1 cellular context compared by ENCODE assay signal in genomic region chr7:2269054-2269453, GRCh38.
TF ChIP-seq lines count a peak whose summit lies in the region.
"Not testable (repeated sequence)": the region's sequence is repeated elsewhere in the genome, so short reads cannot be mapped to it uniquely, and the experiment has no call there.

No MANE protein-coding gene starts in this region.

TF ChIP-seq in HepG2, 621 proteins besides CTCF, POLR2A, EP300 and RAD21:
- not testable (repeated sequence) for TF ChIP-seq SOX13, SOX6, FOXP1, FOXA1 (IDR thresholded peaks at IDR 0.05)
- TF ChIP-seq SOX13 (CRISPR knock-in tag; conservative IDR thresholded peaks at IDR 0.05 in 1 of 2, IDR thresholded peaks at IDR 0.05 in 1 of 2), result peak in 1 of 2 experiments; percentile 79; a peak in 2 of 4 replicates
- TF ChIP-seq, protein P1, sequence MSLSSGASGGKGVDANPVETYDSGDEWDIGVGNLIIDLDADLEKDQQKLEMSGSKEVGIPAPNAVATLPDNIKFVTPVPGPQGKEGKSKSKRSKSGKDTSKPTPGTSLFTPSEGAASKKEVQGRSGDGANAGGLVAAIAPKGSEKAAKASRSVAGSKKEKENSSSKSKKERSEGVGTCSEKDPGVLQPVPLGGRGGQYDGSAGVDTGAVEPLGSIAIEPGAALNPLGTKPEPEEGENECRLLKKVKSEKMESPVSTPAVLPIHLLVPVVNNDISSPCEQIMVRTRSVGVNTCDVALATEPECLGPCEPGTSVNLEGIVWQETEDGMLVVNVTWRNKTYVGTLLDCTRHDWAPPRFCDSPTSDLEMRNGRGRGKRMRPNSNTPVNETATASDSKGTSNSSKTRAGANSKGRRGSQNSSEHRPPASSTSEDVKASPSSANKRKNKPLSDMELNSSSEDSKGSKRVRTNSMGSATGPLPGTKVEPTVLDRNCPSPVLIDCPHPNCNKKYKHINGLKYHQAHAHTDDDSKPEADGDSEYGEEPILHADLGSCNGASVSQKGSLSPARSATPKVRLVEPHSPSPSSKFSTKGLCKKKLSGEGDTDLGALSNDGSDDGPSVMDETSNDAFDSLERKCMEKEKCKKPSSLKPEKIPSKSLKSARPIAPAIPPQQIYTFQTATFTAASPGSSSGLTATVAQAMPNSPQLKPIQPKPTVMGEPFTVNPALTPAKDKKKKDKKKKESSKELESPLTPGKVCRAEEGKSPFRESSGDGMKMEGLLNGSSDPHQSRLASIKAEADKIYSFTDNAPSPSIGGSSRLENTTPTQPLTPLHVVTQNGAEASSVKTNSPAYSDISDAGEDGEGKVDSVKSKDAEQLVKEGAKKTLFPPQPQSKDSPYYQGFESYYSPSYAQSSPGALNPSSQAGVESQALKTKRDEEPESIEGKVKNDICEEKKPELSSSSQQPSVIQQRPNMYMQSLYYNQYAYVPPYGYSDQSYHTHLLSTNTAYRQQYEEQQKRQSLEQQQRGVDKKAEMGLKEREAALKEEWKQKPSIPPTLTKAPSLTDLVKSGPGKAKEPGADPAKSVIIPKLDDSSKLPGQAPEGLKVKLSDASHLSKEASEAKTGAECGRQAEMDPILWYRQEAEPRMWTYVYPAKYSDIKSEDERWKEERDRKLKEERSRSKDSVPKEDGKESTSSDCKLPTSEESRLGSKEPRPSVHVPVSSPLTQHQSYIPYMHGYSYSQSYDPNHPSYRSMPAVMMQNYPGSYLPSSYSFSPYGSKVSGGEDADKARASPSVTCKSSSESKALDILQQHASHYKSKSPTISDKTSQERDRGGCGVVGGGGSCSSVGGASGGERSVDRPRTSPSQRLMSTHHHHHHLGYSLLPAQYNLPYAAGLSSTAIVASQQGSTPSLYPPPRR (CRISPR knock-in tag; IDR thresholded peaks at IDR 0.05; ENCODE audit: borderline replicate concordance), result peak; percentile 55; the same call in 1 of the 2 replicates
- peak; percentile 39; the same call in 1 of the 2 replicates for TF ChIP-seq TBX2 (CRISPR knock-in tag; IDR thresholded peaks at IDR 0.05; ENCODE audit: borderline replicate concordance)
- 0 out of 2 replicates have a peak, but pooled peaks have one; percentile 20 for TF ChIP-seq NCOA2 (CRISPR knock-in tag; IDR thresholded peaks at IDR 0.05)
- TF ChIP-seq MIXL1 (CRISPR knock-in tag; IDR thresholded peaks at IDR 0.05), result peak; percentile 55; the same call in 1 of the 2 replicates
- 0 out of 2 replicates have a peak, but pooled peaks have one; percentile 4 for TF ChIP-seq FOXJ3 (CRISPR knock-in tag; IDR thresholded peaks at IDR 0.05; ENCODE audit: borderline replicate concordance)
- peak; percentile 81 for TF ChIP-seq PITX1 (CRISPR knock-in tag; IDR thresholded peaks at IDR 0.05)
- TF ChIP-seq SP5 (CRISPR knock-in tag; IDR thresholded peaks at IDR 0.05; ENCODE audit: borderline replicate concordance, low read depth), result peak; percentile 85
- TF ChIP-seq HNF4A (CRISPR knock-in tag; IDR thresholded peaks at IDR 0.05), result peak; percentile 36
- TF ChIP-seq, protein P2, sequence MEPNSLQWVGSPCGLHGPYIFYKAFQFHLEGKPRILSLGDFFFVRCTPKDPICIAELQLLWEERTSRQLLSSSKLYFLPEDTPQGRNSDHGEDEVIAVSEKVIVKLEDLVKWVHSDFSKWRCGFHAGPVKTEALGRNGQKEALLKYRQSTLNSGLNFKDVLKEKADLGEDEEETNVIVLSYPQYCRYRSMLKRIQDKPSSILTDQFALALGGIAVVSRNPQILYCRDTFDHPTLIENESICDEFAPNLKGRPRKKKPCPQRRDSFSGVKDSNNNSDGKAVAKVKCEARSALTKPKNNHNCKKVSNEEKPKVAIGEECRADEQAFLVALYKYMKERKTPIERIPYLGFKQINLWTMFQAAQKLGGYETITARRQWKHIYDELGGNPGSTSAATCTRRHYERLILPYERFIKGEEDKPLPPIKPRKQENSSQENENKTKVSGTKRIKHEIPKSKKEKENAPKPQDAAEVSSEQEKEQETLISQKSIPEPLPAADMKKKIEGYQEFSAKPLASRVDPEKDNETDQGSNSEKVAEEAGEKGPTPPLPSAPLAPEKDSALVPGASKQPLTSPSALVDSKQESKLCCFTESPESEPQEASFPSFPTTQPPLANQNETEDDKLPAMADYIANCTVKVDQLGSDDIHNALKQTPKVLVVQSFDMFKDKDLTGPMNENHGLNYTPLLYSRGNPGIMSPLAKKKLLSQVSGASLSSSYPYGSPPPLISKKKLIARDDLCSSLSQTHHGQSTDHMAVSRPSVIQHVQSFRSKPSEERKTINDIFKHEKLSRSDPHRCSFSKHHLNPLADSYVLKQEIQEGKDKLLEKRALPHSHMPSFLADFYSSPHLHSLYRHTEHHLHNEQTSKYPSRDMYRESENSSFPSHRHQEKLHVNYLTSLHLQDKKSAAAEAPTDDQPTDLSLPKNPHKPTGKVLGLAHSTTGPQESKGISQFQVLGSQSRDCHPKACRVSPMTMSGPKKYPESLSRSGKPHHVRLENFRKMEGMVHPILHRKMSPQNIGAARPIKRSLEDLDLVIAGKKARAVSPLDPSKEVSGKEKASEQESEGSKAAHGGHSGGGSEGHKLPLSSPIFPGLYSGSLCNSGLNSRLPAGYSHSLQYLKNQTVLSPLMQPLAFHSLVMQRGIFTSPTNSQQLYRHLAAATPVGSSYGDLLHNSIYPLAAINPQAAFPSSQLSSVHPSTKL (CRISPR knock-in tag; IDR thresholded peaks at IDR 0.05), result peak; percentile 41; the same call in 1 of the 2 replicates
- TF ChIP-seq FOXA3 (CRISPR knock-in tag; IDR thresholded peaks at IDR 0.05), result peak; percentile 18; the same call in 1 of the 2 replicates
- peak; percentile 81 for TF ChIP-seq SOX6 (CRISPR knock-in tag; IDR thresholded peaks at IDR 0.05)
- peak; percentile 65; the same call in 1 of the 2 replicates for TF ChIP-seq SOX5 (CRISPR knock-in tag; IDR thresholded peaks at IDR 0.05; ENCODE audit: borderline replicate concordance)
- TF ChIP-seq PATZ1 (CRISPR knock-in tag; IDR thresholded peaks at IDR 0.05), result peak; percentile 27; the same call in 1 of the 2 replicates
- TF ChIP-seq HDAC2 (CRISPR knock-in tag; IDR thresholded peaks at IDR 0.05), result 0 out of 2 replicates have a peak, but pooled peaks have one; percentile 20
- peak; percentile 49; the same call in 1 of the 2 replicates for TF ChIP-seq FOXP1 (CRISPR knock-in tag; IDR thresholded peaks at IDR 0.05)
- peak; percentile 86 for TF ChIP-seq ZNF652 (CRISPR knock-in tag; IDR thresholded peaks at IDR 0.05; ENCODE audit: borderline replicate concordance, low read depth)
- peak; percentile 39; the same call in 1 of the 2 replicates for TF ChIP-seq FOXP4 (CRISPR knock-in tag; IDR thresholded peaks at IDR 0.05)
- 0 out of 2 replicates have a peak, but pooled peaks have one; percentile 44 for TF ChIP-seq FOXA1 (CRISPR knock-in tag; IDR thresholded peaks at IDR 0.05)
- TF ChIP-seq BCL6 (CRISPR knock-in tag; IDR thresholded peaks at IDR 0.05), result peak; percentile 53
- TF ChIP-seq MED1 (CRISPR knock-in tag; IDR thresholded peaks at IDR 0.05), result 0 out of 2 replicates have a peak, but pooled peaks have one; percentile 8
- peak; percentile 45; the same call in 1 of the 2 replicates for TF ChIP-seq ETV5 (CRISPR knock-in tag; IDR thresholded peaks at IDR 0.05; ENCODE audit: borderline replicate concordance)
- TF ChIP-seq NR2F6 (IDR thresholded peaks at IDR 0.05), result peak; percentile 58; the same call in 1 of the 2 replicates
- peak; percentile 58; the same call in 1 of the 2 replicates for TF ChIP-seq NR2F6 (CRISPR knock-in tag; IDR thresholded peaks at IDR 0.05)
- 0 out of 4 replicates have a peak, but pooled peaks of 1 of the 2 experiments have one; percentile 11 for TF ChIP-seq NR2F1 (CRISPR knock-in tag; IDR thresholded peaks at IDR 0.05)
- peak; percentile 70 for TF ChIP-seq PAXIP1 (CRISPR knock-in tag; conservative IDR thresholded peaks at IDR 0.05)
TF ChIP-seq in HepG2: peak in this region for 25; not testable (repeated sequence) for 596.
